ENCODE assay signal across 11 cellular contexts in the genomic region with DNA sequence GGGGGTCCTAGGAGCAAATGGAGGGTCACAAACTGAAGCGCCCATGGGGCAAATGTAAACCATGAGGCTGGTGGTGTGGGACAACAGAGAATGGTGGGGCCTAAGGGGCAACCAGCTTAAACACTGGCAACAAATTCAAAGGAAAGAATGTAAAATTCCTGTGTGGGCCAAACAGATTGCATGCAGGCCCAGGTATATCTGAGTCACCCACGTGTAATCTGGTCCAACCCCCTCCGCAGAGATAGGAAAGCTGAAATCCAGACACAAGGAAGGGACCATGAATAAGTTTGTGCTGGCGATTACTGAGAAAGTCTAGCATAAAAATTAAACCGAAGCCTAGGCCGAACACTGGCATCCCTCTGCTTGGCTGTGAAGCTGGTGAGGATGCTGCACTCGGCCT.
DNase-seq lines count a peak whose midpoint lies in the region; ATAC-seq, FAIRE-seq and TF ChIP-seq lines count a peak whose summit lies in the region.
"Had no signal": no experiment of that assay in that cellular context is flagged by ENCODE, and none has a peak within 500 bp of the region (broad histone marks: within the 10 kb centered on the region; RNA-seq: fewer than 3 reads in every experiment).

No MANE protein-coding gene starts in this region.

- H3K27me3 ChIP-seq in colonic mucosa (no peaks in the 10 kb centered on the region), muscle layer of duodenum (ENCODE audit: low read depth, low read length) (no peaks in the 10 kb centered on the region), upper lobe of left lung (no peaks in the 10 kb centered on the region)

- TF ChIP-seq POLR2A in upper lobe of left lung (IDR thresholded peaks at IDR 0.05), result no peak

- WGBS in upper lobe of left lung, 2 donors, result 81 to 89% methylated on average over 7 of the region's 7 CpGs

- in situ Hi-C loops in GM13976 (cut with MboI; ENCODE audit: low sequenced_read_pairs, unreplicated experiment), result no loop called here

- peak; percentile 52 for DNase-seq in M059J (ENCODE audit: low read depth)
- no peak for DNase-seq in colonic mucosa
- no peak for DNase-seq in upper lobe of left lung
- DNase-seq in epidermal melanocyte (ENCODE audit: insufficient read length, low spot score), result no peak
- no peak for DNase-seq in GM19239 (ENCODE audit: insufficient read length, low spot score)
- DNase-seq in GM13976 (ENCODE audit: low spot score), result no peak
- DNase-seq: activated CD8-positive, alpha-beta memory T cell treated with anti-CD3 and anti-CD28 coated beads, Interleukin-2, amount 50 U/mL, for 4 hours; central memory CD4-positive, alpha-beta T cell; hippocampal formation; stimulated activated CD4-positive, alpha-beta T cell treated with anti-CD3 and anti-CD28 coated beads, Interleukin-2, amount 100 ng/mL, for 48 hours had no signal

- peaks cover 50% of the 10 kb centered on the region for H3K4me1 ChIP-seq in colonic mucosa
- peaks cover 46 to 51% of the 10 kb centered on the region in 2 donors for H3K4me1 ChIP-seq in muscle layer of duodenum (ENCODE audit: control insufficient read depth in 1 of 2, insufficient read depth in 2 of 2, low read length in 2 of 2)
- peaks cover 64 to 78% (median 71%) of the 10 kb centered on the region in 4 donors for H3K4me1 ChIP-seq in upper lobe of left lung

- peak overlapping the region; percentile 50 to 89 for H3K9ac ChIP-seq in colonic mucosa (ENCODE audit: low read depth in 2 of 2, low read length in 2 of 2)

- H3K9me3 ChIP-seq in colonic mucosa (no peaks in the 10 kb centered on the region), muscle layer of duodenum (ENCODE audit: control insufficient read depth in 1 of 2, low read length in 2 of 2) (no peaks in the 10 kb centered on the region), upper lobe of left lung (no peaks in the 10 kb centered on the region)

- ATAC-seq in upper lobe of left lung (ENCODE audit: low FRiP score in 2 of 2), result no peak

- H3K4me3 ChIP-seq in colonic mucosa (no peak overlapping the region), muscle layer of duodenum (ENCODE audit: low read depth in 1 of 2, low read length in 2 of 2) (no peak overlapping the region), upper lobe of left lung (no peak overlapping the region)

- no peak for TF ChIP-seq EP300 in upper lobe of left lung (IDR thresholded peaks at IDR 0.05)

- H3K27ac ChIP-seq in colonic mucosa, result peak overlapping the region; percentile 87
- peak overlapping the region; percentile 89 for H3K27ac ChIP-seq in muscle layer of duodenum (ENCODE audit: low read length)
- H3K27ac ChIP-seq in upper lobe of left lung, result peak overlapping the region; percentile 77 to 88 (median 82)

- intact Hi-C loops in colonic mucosa (cut with DNase I), result no loop called here

- H3K36me3 ChIP-seq in colonic mucosa (no peaks in the 10 kb centered on the region), muscle layer of duodenum (ENCODE audit: control insufficient read depth in 1 of 2, insufficient read depth in 2 of 2, low read length in 2 of 2) (peaks cover 0 to 6% of the 10 kb centered on the region in 2 donors), upper lobe of left lung (no peaks in the 10 kb centered on the region)

- FAIRE-seq in GM19239 (lab: Jason Lieb, UNC), result no peak

- no peak for TF ChIP-seq CTCF in colonic mucosa (IDR thresholded peaks at IDR 0.05)
- no peak for TF ChIP-seq CTCF in upper lobe of left lung (IDR thresholded peaks at IDR 0.05)
- no peak for TF ChIP-seq CTCF in GM13976 (IDR thresholded peaks at IDR 0.05; ENCODE audit: borderline replicate concordance, control extremely low read depth, extremely low read depth, insufficient read depth, missing control alignments)
